8 cellular contexts compared by ENCODE assay signal in the genomic region with DNA sequence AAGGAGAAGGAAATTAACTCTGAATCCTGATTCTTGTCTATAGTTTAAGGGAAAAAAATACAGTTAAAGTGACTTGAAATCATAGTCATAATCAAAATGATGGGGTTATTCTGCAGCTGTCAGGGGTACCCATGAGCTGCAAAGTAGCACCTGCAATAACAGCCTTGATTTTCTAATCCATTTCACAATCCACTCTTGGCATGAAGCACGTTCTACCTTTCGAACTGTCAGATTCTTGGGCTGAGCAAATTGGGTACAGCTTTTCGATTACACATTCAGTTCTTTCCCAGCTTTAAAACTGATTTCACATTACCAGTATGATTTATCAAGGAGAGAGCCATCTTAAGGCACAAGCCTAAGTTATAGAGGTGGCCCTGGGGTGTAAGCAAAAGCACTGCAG.
"Had no signal": no experiment of that assay in that cellular context is flagged by ENCODE, and none has a peak within 500 bp of the region (broad histone marks: within the 10 kb centered on the region; RNA-seq: fewer than 3 reads in every experiment).

No MANE protein-coding gene starts in this region.

- H3K4me2 ChIP-seq: GM23338 had no signal

- H3K4me3 Mint-ChIP-seq: GM23338, H9 had no signal

- ATAC-seq: GM23338, K562 had no signal

- FAIRE-seq: H1, H54, K562 had no signal

- H3K27ac ChIP-seq: HL-60 had no signal

- DNase-seq: H9, HCEC 1CT, IMR-90 had no signal

- H3K27ac Mint-ChIP-seq: GM23338, H9 had no signal

- H3K4me3 ChIP-seq: GM23338, K562 had no signal

- H2AFZ ChIP-seq: GM23338 had no signal
